ENCODE assay signal across 17 cellular contexts in genomic region chr9:133975511-133975910, GRCh38. TPM values are rescaled to one million over a fixed set of nuclear protein-coding genes. Genes with fewer than 3 reads are reported as not detected.
DNase-seq lines count a peak whose midpoint lies in the region; ATAC-seq and TF ChIP-seq lines count a peak whose summit lies in the region.
"Had no signal": no experiment of that assay in that cellular context is flagged by ENCODE, and none has a peak within 500 bp of the region (broad histone marks: within the 10 kb centered on the region; RNA-seq: fewer than 3 reads in every experiment).

No MANE protein-coding gene starts in this region.

- WGBS in endodermal cell (ENCODE audit: insufficient coverage in 1 of 2, insufficient read length in 1 of 2), 2 experiments, result 84 to 100% methylated on average over 1 to 3 of the region's 3 CpGs
- WGBS in aorta, 2 donors, result 93 to 95% methylated on average over 3 of the region's 3 CpGs

- intact Hi-C loops in aorta (cut with DNase I), result no loop called here

- no peak overlapping the region for H3K9ac ChIP-seq in endodermal cell (ENCODE audit: extremely low read depth, low read length, poor library complexity, severe bottlenecking)

- no peaks in the 10 kb centered on the region for H3K9me3 ChIP-seq in RWPE2 (ENCODE audit: severe bottlenecking)
- H3K9me3 ChIP-seq in endodermal cell (ENCODE audit: control insufficient read depth, low read length), result no peaks in the 10 kb centered on the region
- H3K9me3 ChIP-seq in aorta (ENCODE audit: control insufficient read depth, low read length), result no peaks in the 10 kb centered on the region

- H3K27ac ChIP-seq in RWPE2 (ENCODE audit: poor library complexity, severe bottlenecking) (no peak overlapping the region), endodermal cell (ENCODE audit: low read depth, low read length) (no peak overlapping the region), aorta (ENCODE audit: low read depth in 1 of 2, low read length in 2 of 2) (no peak overlapping the region)
- H3K27ac ChIP-seq: C4-2B had no signal

- H3K4me1 ChIP-seq in RWPE2 (ENCODE audit: insufficient read depth, poor library complexity, severe bottlenecking), result peaks cover 16% of the 10 kb centered on the region
- H3K4me1 ChIP-seq in endodermal cell (ENCODE audit: control insufficient read depth, insufficient read depth, low read length), result no peaks in the 10 kb centered on the region
- H3K4me1 ChIP-seq in aorta (ENCODE audit: control insufficient read depth in 1 of 2, insufficient read depth in 2 of 2, low read length in 2 of 2), result no peaks in the 10 kb centered on the region

- H3K36me3 ChIP-seq in RWPE2 (ENCODE audit: low read depth) (no peaks in the 10 kb centered on the region), endodermal cell (ENCODE audit: control insufficient read depth, insufficient read depth, low read length) (no peaks in the 10 kb centered on the region), aorta (ENCODE audit: control insufficient read depth in 1 of 2, insufficient read depth in 2 of 2, low read length in 1 of 2) (no peaks in the 10 kb centered on the region)

- peak; percentile 11 for DNase-seq in RWPE2 (ENCODE audit: low spot score)
- DNase-seq in endodermal cell, result no peak
- no peak for DNase-seq in naive B cell
- DNase-seq in aorta, result peak; percentile 9 to 19
- no peak for DNase-seq in activated CD4-positive, alpha-beta T cell treated with anti-CD3 and anti-CD28 coated beads for 48 hours
- no peak for DNase-seq in left lobe of liver (ENCODE audit: low spot score)
- DNase-seq: ACHN, Kasumi-1, NCI-H1417, NCI-H1694 treated with DMSO at 0.1 percent for 48 hours, NCI-H2081 treated with DMSO at 0.1 percent for 48 hours, NCI-H2171 treated with DMSO at 0.1 percent for 48 hours, NCI-H524 treated with DMSO at 0.1 percent for 48 hours, OCI-M1, Right ventricle myocardium superior had no signal

- ATAC-seq in RWPE2 (ENCODE audit: low read depth) (no peak), naive B cell (ENCODE audit: low read depth in 2 of 2) (no peak), aorta (ENCODE audit: low FRiP score) (no peak), HG02852 (IDR thresholded peaks at IDR 0.05; ENCODE audit: unreplicated experiment) (no peak), left lobe of liver (no peak)

- H3K27me3 Mint-ChIP-seq in endodermal cell (ENCODE audit: insufficient read depth) (no peaks in the 10 kb centered on the region), naive B cell (no peaks in the 10 kb centered on the region)

- no peaks in the 10 kb centered on the region for H3K36me3 Mint-ChIP-seq in endodermal cell (ENCODE audit: low read depth)
- no peaks in the 10 kb centered on the region for H3K36me3 Mint-ChIP-seq in naive B cell

- H3K27me3 ChIP-seq in RWPE2 (ENCODE audit: insufficient read depth, poor library complexity, severe bottlenecking), result no peaks in the 10 kb centered on the region
- H3K27me3 ChIP-seq in endodermal cell (ENCODE audit: control insufficient read depth, insufficient read depth, low read length, poor library complexity, severe bottlenecking), result no peaks in the 10 kb centered on the region
- H3K27me3 ChIP-seq in aorta (ENCODE audit: control insufficient read depth in 1 of 2, insufficient read depth in 2 of 2, low read length in 1 of 2), result no peaks in the 10 kb centered on the region

- peak overlapping the region; percentile 68 for H3K27ac Mint-ChIP-seq in endodermal cell
- H3K27ac Mint-ChIP-seq in naive B cell, result peak overlapping the region; percentile 72 to 91 (median 78)

- H3K4me3 Mint-ChIP-seq in endodermal cell, result no peak overlapping the region
- peak overlapping the region in 3 of 8 donors; percentile 25 to 55 (median 55) for H3K4me3 Mint-ChIP-seq in naive B cell

- peaks cover 15% of the 10 kb centered on the region for H3K4me1 Mint-ChIP-seq in endodermal cell
- peaks cover 59 to 88% (median 80%) of the 10 kb centered on the region in 3 donors for H3K4me1 Mint-ChIP-seq in naive B cell

- H3K9me3 Mint-ChIP-seq in endodermal cell (no peaks in the 10 kb centered on the region), naive B cell (no peaks in the 10 kb centered on the region)

- no peak overlapping the region for H3K4me3 ChIP-seq in RWPE2 (ENCODE audit: severe bottlenecking)
- H3K4me3 ChIP-seq in endodermal cell (ENCODE audit: low read length), result no peak overlapping the region
- H3K4me3 ChIP-seq in aorta (ENCODE audit: low read length in 2 of 2), result no peak overlapping the region

- TF ChIP-seq CTCF in RWPE2 (IDR thresholded peaks at IDR 0.05; ENCODE audit: poor library complexity, severe bottlenecking) (no peak), endodermal cell (conservative IDR thresholded peaks at IDR 0.05) (no peak)

RNA-seq across cellular contexts. Expression of gene VAV2, which starts 16.6 kb away (rescaled TPM):
- total RNA-seq in endodermal cell, result 10 to 100 TPM; 29.8 to 35.9 TPM
- 35.5 TPM for polyA plus RNA-seq in endodermal cell (2013, experiment 1 of 2)
- polyA plus RNA-seq in endodermal cell (2013, experiment 2 of 2), result 31.9 TPM
- 10 to 100 TPM in 5 of 6 donors, 1 to 10 TPM in 1; 5.7 to 33.3 (median 15.2) TPM for polyA plus RNA-seq in naive B cell (ENCODE audit: low read depth in 6 of 6)
- total RNA-seq in aorta, result 10 to 100 TPM; 12.0 to 25.4 TPM
- polyA plus RNA-seq in aorta, result 10 to 100 TPM in 1 of 2 donors, 1 to 10 TPM in 1; 9.0 to 11.6 TPM
- total RNA-seq in left lobe of liver, result 34.8 TPM

RNA-seq across cellular contexts. Expression of gene BRD3OS, which starts 49.8 kb away (rescaled TPM):
- total RNA-seq in endodermal cell (10 to 100 TPM; 19.0 to 26.5 TPM), aorta (10 to 100 TPM in 1 of 2 donors, 1 to 10 TPM in 1; 8.3 to 17.3 TPM), left lobe of liver (7.6 TPM)
- 24.2 TPM for polyA plus RNA-seq in endodermal cell (2013, experiment 1 of 2)
- polyA plus RNA-seq in endodermal cell (2013, experiment 2 of 2), result 19.7 TPM
- polyA plus RNA-seq in naive B cell (ENCODE audit: low read depth in 6 of 6) (10 to 100 TPM; 31.3 to 45.1 (median 35.9) TPM), aorta (10 to 100 TPM in 1 of 2 donors, 1 to 10 TPM in 1; 5.8 to 13.8 TPM)

Comparison
In these comparisons a context has a peak if more than half of its experiments do, and no peak if none do; other contexts are left out.
1. DNase-seq: peak in RWPE2 (single experiment) and aorta (2 of 2); none in endodermal cell (single experiment), naive B cell (single experiment), activated CD4-positive, alpha-beta T cell treated with anti-CD3 and anti-CD28 coated beads for 48 hours (single experiment) and left lobe of liver (single experiment).